ENCODE assay signal across 15 cellular contexts in the genomic region with DNA sequence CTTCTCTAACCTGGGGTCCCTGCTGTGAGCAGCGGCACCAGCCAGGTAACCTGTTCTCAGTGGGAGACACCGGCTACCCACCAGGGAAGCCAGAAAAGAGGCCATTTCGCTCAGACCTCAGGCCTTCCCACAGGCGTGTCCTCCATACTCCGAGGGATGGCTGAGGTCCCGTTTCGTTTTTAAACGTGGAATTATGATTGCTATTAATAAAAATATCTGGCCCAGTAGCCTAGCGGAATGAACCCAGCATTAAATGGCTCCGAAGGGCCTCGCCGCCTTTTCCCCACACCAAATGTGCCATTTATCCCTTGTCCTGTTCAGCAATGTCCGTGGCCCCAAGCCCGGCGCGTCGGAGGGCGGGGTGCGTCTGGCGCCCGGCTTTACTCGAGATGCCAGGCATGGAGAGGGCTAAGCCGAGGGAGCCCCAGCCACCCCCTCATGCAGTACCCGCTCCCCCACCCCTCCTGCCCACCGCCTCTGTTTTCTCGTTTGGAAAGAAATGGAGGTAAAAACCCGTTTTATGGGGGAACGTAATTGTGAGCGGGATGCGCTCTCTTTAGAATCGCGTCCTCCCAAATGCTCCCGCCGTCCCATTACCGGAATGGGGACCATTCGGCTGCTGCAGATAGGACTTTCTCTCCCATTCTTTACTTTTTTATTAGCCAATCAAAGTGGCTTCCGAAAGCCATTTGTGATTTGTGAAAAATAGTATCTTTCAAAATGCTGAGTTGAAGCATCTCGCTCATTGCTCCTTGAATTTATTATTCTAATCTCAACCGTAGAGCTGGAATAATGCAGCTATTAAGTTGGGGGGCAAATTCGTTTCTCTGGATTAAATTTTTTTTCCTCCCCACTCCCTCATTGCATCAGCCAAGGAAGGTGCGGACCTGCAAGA. TPM values are rescaled to one million over a fixed set of nuclear protein-coding genes. Genes with fewer than 3 reads are reported as not detected.
DNase-seq lines count a peak whose midpoint lies in the region; ATAC-seq and TF ChIP-seq lines count a peak whose summit lies in the region.
"Had no signal": no experiment of that assay in that cellular context is flagged by ENCODE, and none has a peak within 500 bp of the region (broad histone marks: within the 10 kb centered on the region; RNA-seq: fewer than 3 reads in every experiment).

No MANE protein-coding gene starts in this region.

- peak overlapping the region; percentile 42 for H3K4me3 ChIP-seq in ACC112 (ENCODE audit: low read depth, low read length)
- no peak overlapping the region for H3K4me3 ChIP-seq in HUES6 (ENCODE audit: low read depth, low read length)
- H3K4me3 ChIP-seq: BLaER1 treated with 17β-estradiol and CSF1 and Interleukin-3, amounts not matched to agents 10 nM and 100 nM; lung had no signal

- peaks cover 94% of the 10 kb centered on the region for H3K27me3 Mint-ChIP-seq in dendritic cell treated with granulocyte-macrophage colony-stimulating factor and Interleukin-4, amounts not matched to agents 40 ng/mL and 50 ng/mL, for 4 days
- H3K27me3 Mint-ChIP-seq in nephron (ENCODE audit: low read depth) (peaks cover 34% of the 10 kb centered on the region), Calu3 (ENCODE audit: unreplicated experiment) (peaks cover 80% of the 10 kb centered on the region)

- intact Hi-C loops in dendritic cell treated with granulocyte-macrophage colony-stimulating factor and Interleukin-4, amounts not matched to agents 40 ng/mL and 50 ng/mL, for 4 days (cut with micrococcal nuclease): loop anchor here (5.0 kb wide), 1 partner anchor 123 kb away; no protein-coding TSS in a partner anchor
- intact Hi-C loops in Calu3 (cut with micrococcal nuclease; ENCODE audit: unreplicated experiment): no loop called here

- H3K27ac ChIP-seq in ACC112 (ENCODE audit: low read depth, low read length) (no peak overlapping the region), HUES6 (ENCODE audit: low read depth, low read length) (no peak overlapping the region)
- H3K27ac ChIP-seq: BLaER1 treated with 17β-estradiol and CSF1 and Interleukin-3, amounts not matched to agents 10 nM and 100 nM had no signal

- peak overlapping the region; percentile 58 for H3K9ac ChIP-seq in HUES6 (ENCODE audit: low read length)
- H3K9ac ChIP-seq: BLaER1 treated with 17β-estradiol and CSF1 and Interleukin-3, amounts not matched to agents 10 nM and 100 nM had no signal

- peak overlapping the region; percentile 27 for H3K4me3 Mint-ChIP-seq in dendritic cell treated with granulocyte-macrophage colony-stimulating factor and Interleukin-4, amounts not matched to agents 40 ng/mL and 50 ng/mL, for 4 days
- H3K4me3 Mint-ChIP-seq in nephron (peak overlapping the region; percentile 85 to 90 (median 89)), Calu3 (ENCODE audit: low read depth, unreplicated experiment) (no peak overlapping the region)

- peaks cover 5% of the 10 kb centered on the region for H3K79me2 ChIP-seq in ACC112 (ENCODE audit: control insufficient read depth, insufficient read depth, low read length, unreplicated experiment)

- no peaks in the 10 kb centered on the region for H3K9me3 ChIP-seq in HUES6 (ENCODE audit: control insufficient read depth, insufficient read depth, low read depth, low read length)

- H3K9me3 Mint-ChIP-seq in dendritic cell treated with granulocyte-macrophage colony-stimulating factor and Interleukin-4, amounts not matched to agents 40 ng/mL and 50 ng/mL, for 4 days: no peaks in the 10 kb centered on the region
- H3K9me3 Mint-ChIP-seq in nephron (no peaks in the 10 kb centered on the region), Calu3 (ENCODE audit: low read depth, unreplicated experiment) (no peaks in the 10 kb centered on the region)

- H3K27ac Mint-ChIP-seq in dendritic cell treated with granulocyte-macrophage colony-stimulating factor and Interleukin-4, amounts not matched to agents 40 ng/mL and 50 ng/mL, for 4 days: no peak overlapping the region
- peak overlapping the region; percentile 93 to 97 (median 95) for H3K27ac Mint-ChIP-seq in nephron
- no peak overlapping the region for H3K27ac Mint-ChIP-seq in Calu3 (ENCODE audit: unreplicated experiment)

- H3K36me3 ChIP-seq in ACC112 (ENCODE audit: insufficient read depth, low read length) (no peaks in the 10 kb centered on the region), HUES6 (ENCODE audit: control insufficient read depth, insufficient read depth, low read length) (no peaks in the 10 kb centered on the region)
- H3K36me3 ChIP-seq: BLaER1 treated with 17β-estradiol and CSF1 and Interleukin-3, amounts not matched to agents 10 nM and 100 nM had no signal

- CTCF ChIA-PET in Calu3 (lab: Charles Lee): no interaction called here

- no peaks in the 10 kb centered on the region for H3K36me3 Mint-ChIP-seq in dendritic cell treated with granulocyte-macrophage colony-stimulating factor and Interleukin-4, amounts not matched to agents 40 ng/mL and 50 ng/mL, for 4 days (ENCODE audit: low read depth)
- H3K36me3 Mint-ChIP-seq in nephron (ENCODE audit: low read depth): no peaks in the 10 kb centered on the region
- peaks cover 11% of the 10 kb centered on the region for H3K36me3 Mint-ChIP-seq in Calu3 (ENCODE audit: insufficient read depth, unreplicated experiment)

- H3K4me1 ChIP-seq in ACC112 (ENCODE audit: control insufficient read depth, insufficient read depth, low read length, unreplicated experiment) (peaks cover 45% of the 10 kb centered on the region), HUES6 (ENCODE audit: control insufficient read depth, insufficient read depth, low read length) (peaks cover 15% of the 10 kb centered on the region)

- H3K27me3 ChIP-seq in ACC112 (ENCODE audit: insufficient read depth, low read length) (no peaks in the 10 kb centered on the region), HUES6 (ENCODE audit: control insufficient read depth, insufficient read depth, low read length) (peaks cover 100% of the 10 kb centered on the region)

- no peak overlapping the region for H2AFZ ChIP-seq in ACC112 (ENCODE audit: low read length, unreplicated experiment)

- BruUV-seq in Calu3 (replicated peaks; lab: Mats Ljungman, UMichigan): no TSS peak

- no peak for DNase-seq in activated CD8-positive, alpha-beta memory T cell treated with anti-CD3 and anti-CD28 coated beads, Interleukin-2, amount 50 U/mL, for 4 hours
- DNase-seq in NCI-H2107 treated with DMSO at 0.1 percent for 48 hours (lab: John Stamatoyannopoulos, UW; ENCODE audit: unreplicated experiment) (no peak), Calu3 (no peak)
- DNase-seq: amniotic stem cell, NCI-H187, NCI-H774, SHP77 treated with DMSO at 0.1 percent for 48 hours had no signal

- TF ChIP-seq CTCF in nephron (IDR thresholded peaks at IDR 0.05; ENCODE audit: unreplicated experiment in 3 of 3) (no peak), Calu3 (IDR thresholded peaks at IDR 0.05; ENCODE audit: unreplicated experiment) (no peak)

- ATAC-seq in GM19035 (IDR thresholded peaks at IDR 0.05; ENCODE audit: unreplicated experiment): no peak

- peaks cover 36% of the 10 kb centered on the region for H3K4me1 Mint-ChIP-seq in dendritic cell treated with granulocyte-macrophage colony-stimulating factor and Interleukin-4, amounts not matched to agents 40 ng/mL and 50 ng/mL, for 4 days (ENCODE audit: low read depth)
- H3K4me1 Mint-ChIP-seq in nephron: peaks cover 66% of the 10 kb centered on the region
- peaks cover 12% of the 10 kb centered on the region for H3K4me1 Mint-ChIP-seq in Calu3 (ENCODE audit: low read depth, unreplicated experiment)

RNA-seq across cellular contexts. Expression of gene HOXC8, which starts 5.8 kb away (rescaled TPM):
- total RNA-seq in Calu3 (2022): 0.24 TPM in 1 of 2 replicates, not detected in the other
- total RNA-seq: lung had no signal

RNA-seq across cellular contexts. Expression of gene HOXC6, which starts 13.7 kb away (rescaled TPM):
- total RNA-seq in Calu3 (2022): 0.71 and 1.2 TPM in 2 replicates

RNA-seq across cellular contexts. Expression of gene HOXC9, which starts 14.6 kb away (rescaled TPM):
- total RNA-seq in Calu3 (2022): 0.42 and 0.54 TPM in 2 replicates
- total RNA-seq: lung had no signal

RNA-seq across cellular contexts. Expression of gene HOXC5, which starts 18.3 kb away (rescaled TPM):
- 0.20 TPM in 1 of 2 replicates, not detected in the other for total RNA-seq in Calu3 (2022)
- total RNA-seq: H4 had no signal

RNA-seq across cellular contexts. Expression of gene HOXC10, which starts 29.6 kb away (rescaled TPM):
- total RNA-seq in Calu3 (2022): 0.51 and 0.71 TPM in 2 replicates

Comparison
In these comparisons a context has a peak if more than half of its experiments do, and no peak if none do; other contexts are left out.
1. H3K27ac Mint-ChIP-seq: peak in nephron (3 of 3); none in dendritic cell treated with granulocyte-macrophage colony-stimulating factor and Interleukin-4, amounts not matched to agents 40 ng/mL and 50 ng/mL, for 4 days (single experiment) and Calu3 (single experiment).